17 cellular contexts compared by ENCODE assay signal in genomic region chr6:157896931-157897330, GRCh38.
DNase-seq lines count a peak whose midpoint lies in the region; ATAC-seq and TF ChIP-seq lines count a peak whose summit lies in the region.
"Had no signal": no experiment of that assay in that cellular context is flagged by ENCODE, and none has a peak within 500 bp of the region (broad histone marks: within the 10 kb centered on the region; RNA-seq: fewer than 3 reads in every experiment).

No MANE protein-coding gene starts in this region.

- peaks cover 13% of the 10 kb centered on the region; the same call in 1 of the 2 replicates for H3K79me2 ChIP-seq in GM23338 (replicated peaks; ENCODE audit: insufficient read depth)

- no peaks in the 10 kb centered on the region for H3F3A ChIP-seq in GM23338 (replicated peaks; ENCODE audit: low read depth)

- no peaks in the 10 kb centered on the region; the same call in 1 of the 2 replicates for H4K20me1 ChIP-seq in GM23338 (replicated peaks; ENCODE audit: insufficient read depth)

- H3K4me3 Mint-ChIP-seq in CD4-positive, CD25-positive, alpha-beta regulatory T cell, result no peak overlapping the region
- no peak overlapping the region for H3K4me3 Mint-ChIP-seq in nephron progenitor cell
- H3K4me3 Mint-ChIP-seq in GM23338, result no peak overlapping the region
- H3K4me3 Mint-ChIP-seq: B cell; CD8-positive, alpha-beta memory T cell had no signal

- H3K4me1 Mint-ChIP-seq in CD4-positive, CD25-positive, alpha-beta regulatory T cell, result peaks cover 27 to 36% (median 30%) of the 10 kb centered on the region in 4 donors
- H3K4me1 Mint-ChIP-seq in nephron progenitor cell (peaks cover 9% of the 10 kb centered on the region), GM23338 (peaks cover 24% of the 10 kb centered on the region)

- H3K4me3 ChIP-seq in CD4-positive, CD25-positive, alpha-beta regulatory T cell (ENCODE audit: low read depth, low read length), result no peak overlapping the region
- no peak overlapping the region for H3K4me3 ChIP-seq in GM23338

- H3K4me2 ChIP-seq in GM23338, result no peak overlapping the region

- H3K27ac ChIP-seq in CD4-positive, CD25-positive, alpha-beta regulatory T cell (ENCODE audit: insufficient read depth, low read length, poor library complexity, severe bottlenecking), result no peak overlapping the region
- peak overlapping the region; percentile 16 for H3K27ac ChIP-seq in layer of hippocampus (ENCODE audit: low read depth, low read length)
- H3K27ac ChIP-seq in GM23338 (ENCODE audit: low read depth), result no peak overlapping the region

- no peaks in the 10 kb centered on the region for H3K9me3 ChIP-seq in CD4-positive, CD25-positive, alpha-beta regulatory T cell (ENCODE audit: control insufficient read depth in 2 of 2, low read length in 2 of 2)
- H3K9me3 ChIP-seq: Caco-2 had no signal

- peak overlapping the region in 2 of 3 donors; percentile 57 to 86 for H3K27ac Mint-ChIP-seq in CD4-positive, CD25-positive, alpha-beta regulatory T cell
- H3K27ac Mint-ChIP-seq in nephron progenitor cell (peak overlapping the region; percentile 22), GM23338 (no peak overlapping the region)
- H3K27ac Mint-ChIP-seq: B cell had no signal

- TF ChIP-seq CTCF in nephron progenitor cell (IDR thresholded peaks at IDR 0.05) (no peak), GM23338 (conservative IDR thresholded peaks at IDR 0.05; ENCODE audit: low read depth in 2 of 2) (no peak)

- peaks cover 23% of the 10 kb centered on the region for H3K36me3 Mint-ChIP-seq in CD4-positive, CD25-positive, alpha-beta regulatory T cell
- H3K36me3 Mint-ChIP-seq in nephron progenitor cell (ENCODE audit: low read depth) (peaks cover 34% of the 10 kb centered on the region), GM23338 (ENCODE audit: low read depth) (peaks cover 18% of the 10 kb centered on the region)

- H3K4me1 ChIP-seq in CD4-positive, CD25-positive, alpha-beta regulatory T cell (ENCODE audit: control insufficient read depth, insufficient read depth, low read length, poor library complexity, severe bottlenecking), result peaks cover 14% of the 10 kb centered on the region
- peaks cover 7% of the 10 kb centered on the region; the same call in 1 of the 2 replicates for H3K4me1 ChIP-seq in GM23338 (ENCODE audit: insufficient read depth)

- H3K27me3 ChIP-seq in CD4-positive, CD25-positive, alpha-beta regulatory T cell (ENCODE audit: control insufficient read depth, insufficient read depth, low read length), result no peaks in the 10 kb centered on the region
- no peaks in the 10 kb centered on the region for H3K27me3 ChIP-seq in layer of hippocampus (ENCODE audit: control insufficient read depth, insufficient read depth, low read length)
- no peaks in the 10 kb centered on the region for H3K27me3 ChIP-seq in GM23338 (ENCODE audit: insufficient read depth)

- no peak overlapping the region for H2AFZ ChIP-seq in GM23338

- in situ Hi-C loops in ACHN (cut with HindIII; ENCODE audit: low pct_ligation_motif_present, low pct_unique_long_range_greater_than_20kb, low sequenced_read_pairs), result no loop called here

- peaks cover 14% of the 10 kb centered on the region for H3K36me3 ChIP-seq in CD4-positive, CD25-positive, alpha-beta regulatory T cell (ENCODE audit: control insufficient read depth, insufficient read depth, low read length)
- peaks cover 5% of the 10 kb centered on the region; the same call in 1 of the 2 replicates for H3K36me3 ChIP-seq in GM23338 (ENCODE audit: insufficient read depth)

- no peaks in the 10 kb centered on the region for H3K27me3 Mint-ChIP-seq in CD4-positive, CD25-positive, alpha-beta regulatory T cell
- no peaks in the 10 kb centered on the region for H3K27me3 Mint-ChIP-seq in nephron progenitor cell (ENCODE audit: low read depth, poor library complexity)
- H3K27me3 Mint-ChIP-seq in GM23338 (ENCODE audit: insufficient read depth, low read depth, poor library complexity), result no peaks in the 10 kb centered on the region
- H3K27me3 Mint-ChIP-seq: B cell; CD8-positive, alpha-beta memory T cell had no signal

- H3K9me2 ChIP-seq in GM23338 (ENCODE audit: insufficient read depth), result no peaks in the 10 kb centered on the region

- ATAC-seq in CD4-positive, CD25-positive, alpha-beta regulatory T cell (ENCODE audit: low read depth in 2 of 2), result no peak
- ATAC-seq in GM23338, result no peak

- DNase-seq in CD4-positive, CD25-positive, alpha-beta regulatory T cell, result no peak
- DNase-seq in NCI-H526 treated with DMSO at 0.1 percent for 48 hours (lab: John Stamatoyannopoulos, UW), result peak; percentile 18
- DNase-seq in nephron progenitor cell, result no peak
- DNase-seq in ACHN, result no peak
- no peak for DNase-seq in GM23338 (ENCODE audit: low spot score)
- no peak for DNase-seq in A172 (ENCODE audit: low spot score)
- DNase-seq in activated T-cell treated with anti-CD3 and anti-CD28 coated beads for 4 hours, result no peak
- DNase-seq: 8988T; C1 segment of cervical spinal cord; Caco-2; CD8-positive, alpha-beta memory T cell; DND-41; GDM1; H7; IMR-90 had no signal

- no peaks in the 10 kb centered on the region for H3K9me3 Mint-ChIP-seq in CD4-positive, CD25-positive, alpha-beta regulatory T cell
- H3K9me3 Mint-ChIP-seq in nephron progenitor cell, result no peaks in the 10 kb centered on the region
- H3K9me3 Mint-ChIP-seq in GM23338, result no peaks in the 10 kb centered on the region
- H3K9me3 Mint-ChIP-seq: CD8-positive, alpha-beta memory T cell had no signal

TF ChIP-seq in GM23338, 12 proteins besides CTCF, POLR2A, EP300 and RAD21 (continues in another document):
- TF ChIP-seq ZNF331 (CRISPR knock-in tag; IDR thresholded peaks at IDR 0.05; ENCODE audit: low read depth) (no peak), EZH2 (IDR thresholded peaks at IDR 0.05; ENCODE audit: low read depth, unreplicated experiment) (no peak), STAT1 (IDR thresholded peaks at IDR 0.05; ENCODE audit: unreplicated experiment) (no peak), EZH2phosphoT487 (IDR thresholded peaks at IDR 0.05; ENCODE audit: unreplicated experiment) (no peak), NANOG (IDR thresholded peaks at IDR 0.05; ENCODE audit: borderline replicate concordance) (no peak), JUNB (IDR thresholded peaks at IDR 0.05; ENCODE audit: unreplicated experiment) (no peak), CREB1 (CRISPR knock-in tag; IDR thresholded peaks at IDR 0.05; ENCODE audit: low read depth) (no peak)
- TF ChIP-seq, protein P1, sequence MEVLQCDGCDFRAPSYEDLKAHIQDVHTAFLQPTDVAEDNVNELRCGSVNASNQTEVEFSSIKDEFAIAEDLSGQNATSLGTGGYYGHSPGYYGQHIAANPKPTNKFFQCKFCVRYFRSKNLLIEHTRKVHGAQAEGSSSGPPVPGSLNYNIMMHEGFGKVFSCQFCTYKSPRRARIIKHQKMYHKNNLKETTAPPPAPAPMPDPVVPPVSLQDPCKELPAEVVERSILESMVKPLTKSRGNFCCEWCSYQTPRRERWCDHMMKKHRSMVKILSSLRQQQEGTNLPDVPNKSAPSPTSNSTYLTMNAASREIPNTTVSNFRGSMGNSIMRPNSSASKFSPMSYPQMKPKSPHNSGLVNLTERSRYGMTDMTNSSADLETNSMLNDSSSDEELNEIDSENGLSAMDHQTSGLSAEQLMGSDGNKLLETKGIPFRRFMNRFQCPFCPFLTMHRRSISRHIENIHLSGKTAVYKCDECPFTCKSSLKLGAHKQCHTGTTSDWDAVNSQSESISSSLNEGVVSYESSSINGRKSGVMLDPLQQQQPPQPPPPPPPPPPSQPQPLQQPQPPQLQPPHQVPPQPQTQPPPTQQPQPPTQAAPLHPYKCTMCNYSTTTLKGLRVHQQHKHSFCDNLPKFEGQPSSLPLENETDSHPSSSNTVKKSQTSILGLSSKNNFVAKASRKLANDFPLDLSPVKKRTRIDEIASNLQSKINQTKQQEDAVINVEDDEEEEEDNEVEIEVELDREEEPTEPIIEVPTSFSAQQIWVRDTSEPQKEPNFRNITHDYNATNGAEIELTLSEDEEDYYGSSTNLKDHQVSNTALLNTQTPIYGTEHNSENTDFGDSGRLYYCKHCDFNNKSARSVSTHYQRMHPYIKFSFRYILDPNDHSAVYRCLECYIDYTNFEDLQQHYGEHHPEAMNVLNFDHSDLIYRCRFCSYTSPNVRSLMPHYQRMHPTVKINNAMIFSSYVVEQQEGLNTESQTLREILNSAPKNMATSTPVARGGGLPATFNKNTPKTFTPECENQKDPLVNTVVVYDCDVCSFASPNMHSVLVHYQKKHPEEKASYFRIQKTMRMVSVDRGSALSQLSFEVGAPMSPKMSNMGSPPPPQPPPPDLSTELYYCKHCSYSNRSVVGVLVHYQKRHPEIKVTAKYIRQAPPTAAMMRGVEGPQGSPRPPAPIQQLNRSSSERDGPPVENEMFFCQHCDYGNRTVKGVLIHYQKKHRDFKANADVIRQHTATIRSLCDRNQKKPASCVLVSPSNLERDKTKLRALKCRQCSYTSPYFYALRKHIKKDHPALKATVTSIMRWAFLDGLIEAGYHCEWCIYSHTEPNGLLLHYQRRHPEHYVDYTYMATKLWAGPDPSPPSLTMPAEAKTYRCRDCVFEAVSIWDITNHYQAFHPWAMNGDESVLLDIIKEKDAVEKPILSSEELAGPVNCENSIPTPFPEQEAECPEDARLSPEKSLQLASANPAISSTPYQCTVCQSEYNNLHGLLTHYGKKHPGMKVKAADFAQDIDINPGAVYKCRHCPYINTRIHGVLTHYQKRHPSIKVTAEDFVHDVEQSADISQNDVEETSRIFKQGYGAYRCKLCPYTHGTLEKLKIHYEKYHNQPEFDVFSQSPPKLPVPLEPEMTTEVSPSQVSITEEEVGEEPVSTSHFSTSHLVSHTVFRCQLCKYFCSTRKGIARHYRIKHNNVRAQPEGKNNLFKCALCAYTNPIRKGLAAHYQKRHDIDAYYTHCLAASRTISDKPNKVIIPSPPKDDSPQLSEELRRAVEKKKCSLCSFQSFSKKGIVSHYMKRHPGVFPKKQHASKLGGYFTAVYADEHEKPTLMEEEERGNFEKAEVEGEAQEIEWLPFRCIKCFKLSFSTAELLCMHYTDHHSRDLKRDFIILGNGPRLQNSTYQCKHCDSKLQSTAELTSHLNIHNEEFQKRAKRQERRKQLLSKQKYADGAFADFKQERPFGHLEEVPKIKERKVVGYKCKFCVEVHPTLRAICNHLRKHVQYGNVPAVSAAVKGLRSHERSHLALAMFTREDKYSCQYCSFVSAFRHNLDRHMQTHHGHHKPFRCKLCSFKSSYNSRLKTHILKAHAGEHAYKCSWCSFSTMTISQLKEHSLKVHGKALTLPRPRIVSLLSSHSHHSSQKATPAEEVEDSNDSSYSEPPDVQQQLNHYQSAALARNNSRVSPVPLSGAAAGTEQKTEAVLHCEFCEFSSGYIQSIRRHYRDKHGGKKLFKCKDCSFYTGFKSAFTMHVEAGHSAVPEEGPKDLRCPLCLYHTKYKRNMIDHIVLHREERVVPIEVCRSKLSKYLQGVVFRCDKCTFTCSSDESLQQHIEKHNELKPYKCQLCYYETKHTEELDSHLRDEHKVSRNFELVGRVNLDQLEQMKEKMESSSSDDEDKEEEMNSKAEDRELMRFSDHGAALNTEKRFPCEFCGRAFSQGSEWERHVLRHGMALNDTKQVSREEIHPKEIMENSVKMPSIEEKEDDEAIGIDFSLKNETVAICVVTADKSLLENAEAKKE (CRISPR knock-in tag; IDR thresholded peaks at IDR 0.05), result no peak
